Comparison of ENCODE assay signal across 28 cellular contexts in genomic region chr9:27311184-27311583, GRCh38. TPM values are rescaled to one million over a fixed set of nuclear protein-coding genes. Genes with fewer than 3 reads are reported as not detected.
"Had no signal": no experiment of that assay in that cellular context is flagged by ENCODE, and none has a peak within 500 bp of the region (broad histone marks: within the 10 kb centered on the region; RNA-seq: fewer than 3 reads in every experiment).

No MANE protein-coding gene starts in this region.

- H3K36me3 ChIP-seq: stomach, suprapubic skin, thoracic aorta, thyroid gland, tibial artery, tibial nerve, transverse colon, upper lobe of left lung, upper lobe of right lung, uterus, vagina had no signal

- H3K9me3 ChIP-seq: stomach, suprapubic skin, testis, thoracic aorta, thyroid gland, tibial artery, tibial nerve, transverse colon, upper lobe of left lung, upper lobe of right lung, uterus, vagina had no signal

- H3K9me3 Mint-ChIP-seq: stimulated activated effector memory CD8-positive, alpha-beta T cell treated with anti-CD3 and anti-CD28 coated beads, Interleukin-12 subunit alpha, Interleukin-12 subunit beta, amount 100 ng/mL, for 72 hours; stimulated activated memory B cell treated with anti-CD40 and anti-IgM and Interleukin-4, amounts not matched to agents 10 μg/mL and 1 μg/mL and 100 μg/mL, for 72 hours; stimulated activated naive B cell treated with anti-CD40 and anti-IgM and Interleukin-4, amounts not matched to agents 10 μg/mL and 1 μg/mL and 100 μg/mL, for 72 hours; stimulated activated naive CD8-positive, alpha-beta T cell treated with anti-CD3 and anti-CD28 coated beads, Interleukin-15, amount 100 ng/mL, for 72 hours; stimulated activated naive CD8-positive, alpha-beta T cell treated with anti-CD3 and anti-CD28 coated beads, Interleukin-15, Interleukin-2, amounts not matched to agents 100 ng/mL and 50 ng/mL, for 24 hours; type B pancreatic cell had no signal

- H3K27me3 Mint-ChIP-seq: stimulated activated memory B cell treated with anti-CD40 and anti-IgM and Interleukin-4, amounts not matched to agents 10 μg/mL and 1 μg/mL and 100 μg/mL, for 72 hours; stimulated activated naive B cell treated with anti-CD40 and anti-IgM and Interleukin-4, amounts not matched to agents 10 μg/mL and 1 μg/mL and 100 μg/mL, for 72 hours; type B pancreatic cell had no signal

- H3K4me3 Mint-ChIP-seq: stimulated activated effector memory CD8-positive, alpha-beta T cell treated with anti-CD3 and anti-CD28 coated beads, Interleukin-12 subunit alpha, Interleukin-12 subunit beta, amount 100 ng/mL, for 72 hours; stimulated activated memory B cell treated with anti-CD40 and anti-IgM and Interleukin-4, amounts not matched to agents 10 μg/mL and 1 μg/mL and 100 μg/mL, for 72 hours; stimulated activated naive B cell treated with anti-CD40 and anti-IgM and Interleukin-4, amounts not matched to agents 10 μg/mL and 1 μg/mL and 100 μg/mL, for 72 hours; stimulated activated naive CD8-positive, alpha-beta T cell treated with anti-CD3 and anti-CD28 coated beads, Interleukin-15, amount 100 ng/mL, for 72 hours; stimulated activated naive CD8-positive, alpha-beta T cell treated with anti-CD3 and anti-CD28 coated beads, Interleukin-15, Interleukin-2, amounts not matched to agents 100 ng/mL and 50 ng/mL, for 24 hours; type B pancreatic cell had no signal

- ATAC-seq: stimulated activated effector memory CD8-positive, alpha-beta T cell treated with anti-CD3 and anti-CD28 coated beads, Interleukin-12 subunit alpha, Interleukin-12 subunit beta, amount 100 ng/mL, for 72 hours; stimulated activated memory B cell treated with anti-CD40 and anti-IgM and Interleukin-4, amounts not matched to agents 10 μg/mL and 1 μg/mL and 100 μg/mL, for 72 hours; stimulated activated naive B cell treated with anti-CD40 and anti-IgM and Interleukin-4, amounts not matched to agents 10 μg/mL and 1 μg/mL and 100 μg/mL, for 72 hours; stimulated activated naive CD8-positive, alpha-beta T cell treated with anti-CD3 and anti-CD28 coated beads, Interleukin-15, amount 100 ng/mL, for 72 hours; stimulated activated naive CD8-positive, alpha-beta T cell treated with anti-CD3 and anti-CD28 coated beads, Interleukin-15, Interleukin-2, amounts not matched to agents 100 U/mL and 50 U/mL, for 24 hours; upper lobe of right lung had no signal

- H3K4me3 ChIP-seq: stomach, suprapubic skin, testis, thoracic aorta, thyroid gland, tibial artery, tibial nerve, transverse colon, upper lobe of left lung, upper lobe of right lung, uterus, vagina had no signal

- DNase-seq: stimulated activated CD4-positive, alpha-beta T cell treated with anti-CD3 and anti-CD28 coated beads, Interleukin-2, amount 100 ng/mL, for 48 hours; stimulated activated CD4-positive, alpha-beta T cell treated with anti-CD3 and anti-CD28 coated beads, Interleukin-4, amount 100 ng/mL, for 1 hour; stimulated activated CD4-positive, alpha-beta T cell treated with anti-CD3 and anti-CD28 coated beads, Interleukin-4, amount 100 ng/mL, for 24 hours; stimulated activated CD4-positive, alpha-beta T cell treated with anti-CD3 and anti-CD28 coated beads, Interleukin-4, amount 100 ng/mL, for 4 hours; stimulated activated CD8-positive, alpha-beta memory T cell treated with anti-CD3 and anti-CD28 coated beads, Interleukin-4, amount 100 ng/mL, for 48 hours; stimulated activated naive B cell treated with anti-CD40 and anti-IgM and Interleukin-4, amounts not matched to agents 10 μg/mL and 1 μg/mL and 100 μg/mL, for 72 hours; stimulated activated naive CD4-positive, alpha-beta T cell; stimulated activated naive CD4-positive, alpha-beta T cell treated with Interleukin-2 at 50 U/mL for 16 hours; stimulated activated naive CD8-positive, alpha-beta T cell treated with anti-CD3 and anti-CD28 coated beads, Interleukin-15, amount 100 ng/mL, for 72 hours; stimulated activated naive CD8-positive, alpha-beta T cell treated with anti-CD3 and anti-CD28 coated beads, Interleukin-15, Interleukin-2, amounts not matched to agents 100 U/mL and 50 U/mL, for 24 hours; stomach; substantia nigra; testis; thyroid gland; tibial artery; transverse colon; trophoblast cell; upper lobe of left lung; upper lobe of right lung; uterus had no signal

- H3K27ac ChIP-seq: stomach, suprapubic skin, testis, thoracic aorta, thyroid gland, tibial artery, tibial nerve, transverse colon, upper lobe of left lung, upper lobe of right lung, uterus, vagina had no signal

- H3K27me3 ChIP-seq: stomach, suprapubic skin, testis, thyroid gland, tibial artery, tibial nerve, transverse colon, upper lobe of left lung, upper lobe of right lung, uterus, vagina had no signal

- H3K36me3 Mint-ChIP-seq: stimulated activated effector memory CD8-positive, alpha-beta T cell treated with anti-CD3 and anti-CD28 coated beads, Interleukin-12 subunit alpha, Interleukin-12 subunit beta, amount 100 ng/mL, for 72 hours; stimulated activated memory B cell treated with anti-CD40 and anti-IgM and Interleukin-4, amounts not matched to agents 10 μg/mL and 1 μg/mL and 100 μg/mL, for 72 hours; stimulated activated naive B cell treated with anti-CD40 and anti-IgM and Interleukin-4, amounts not matched to agents 10 μg/mL and 1 μg/mL and 100 μg/mL, for 72 hours; type B pancreatic cell had no signal

- H3K4me1 ChIP-seq: stomach, suprapubic skin, testis, thyroid gland, tibial nerve, transverse colon, upper lobe of left lung, upper lobe of right lung, uterus, vagina had no signal

- H3K27ac Mint-ChIP-seq: stimulated activated effector memory CD8-positive, alpha-beta T cell treated with anti-CD3 and anti-CD28 coated beads, Interleukin-12 subunit alpha, Interleukin-12 subunit beta, amount 100 ng/mL, for 72 hours; stimulated activated memory B cell treated with anti-CD40 and anti-IgM and Interleukin-4, amounts not matched to agents 10 μg/mL and 1 μg/mL and 100 μg/mL, for 72 hours; stimulated activated naive B cell treated with anti-CD40 and anti-IgM and Interleukin-4, amounts not matched to agents 10 μg/mL and 1 μg/mL and 100 μg/mL, for 72 hours; stimulated activated naive CD8-positive, alpha-beta T cell treated with anti-CD3 and anti-CD28 coated beads, Interleukin-15, amount 100 ng/mL, for 72 hours; stimulated activated naive CD8-positive, alpha-beta T cell treated with anti-CD3 and anti-CD28 coated beads, Interleukin-15, Interleukin-2, amounts not matched to agents 100 ng/mL and 50 ng/mL, for 24 hours; type B pancreatic cell had no signal

- H3K4me1 Mint-ChIP-seq: stimulated activated effector memory CD8-positive, alpha-beta T cell treated with anti-CD3 and anti-CD28 coated beads, Interleukin-12 subunit alpha, Interleukin-12 subunit beta, amount 100 ng/mL, for 72 hours; stimulated activated memory B cell treated with anti-CD40 and anti-IgM and Interleukin-4, amounts not matched to agents 10 μg/mL and 1 μg/mL and 100 μg/mL, for 72 hours; stimulated activated naive B cell treated with anti-CD40 and anti-IgM and Interleukin-4, amounts not matched to agents 10 μg/mL and 1 μg/mL and 100 μg/mL, for 72 hours; stimulated activated naive CD8-positive, alpha-beta T cell treated with anti-CD3 and anti-CD28 coated beads, Interleukin-15, amount 100 ng/mL, for 72 hours had no signal

RNA-seq across cellular contexts. Expression of gene EQTN, which starts 14.2 kb away (rescaled TPM):
- total RNA-seq: thoracic aorta, upper lobe of right lung, vagina had no signal
- polyA plus RNA-seq: stomach had no signal
